In genomic region chr3:43192028-43192427, GRCh38 we compare ENCODE assay signal across 15 cellular contexts.
DNase-seq lines count a peak whose midpoint lies in the region; ATAC-seq, FAIRE-seq and TF ChIP-seq lines count a peak whose summit lies in the region.
"Had no signal": no experiment of that assay in that cellular context is flagged by ENCODE, and none has a peak within 500 bp of the region (broad histone marks: within the 10 kb centered on the region; RNA-seq: fewer than 3 reads in every experiment).

No MANE protein-coding gene starts in this region.

- no peaks in the 10 kb centered on the region for H3K79me2 ChIP-seq in endothelial cell of umbilical vein (ENCODE audit: control insufficient read depth, insufficient read depth, low read length)

- peak overlapping the region; percentile 75 for H2AFZ ChIP-seq in endothelial cell of umbilical vein (ENCODE audit: low read depth, low read length)

- no peaks in the 10 kb centered on the region for H3K36me3 Mint-ChIP-seq in CD4-positive, CD25-positive, alpha-beta regulatory T cell
- H3K36me3 Mint-ChIP-seq in CD8-positive, alpha-beta memory T cell, result peaks cover 0 to 38% (median 0%) of the 10 kb centered on the region in 3 donors
- peaks cover 9% of the 10 kb centered on the region for H3K36me3 Mint-ChIP-seq in activated CD8-positive, alpha-beta T cell treated with anti-CD3 and anti-CD28 coated beads, Interleukin-2, amount 10 ng/mL, durations not matched to agents 7 days and 5 days (ENCODE audit: low read depth)
- no peaks in the 10 kb centered on the region for H3K36me3 Mint-ChIP-seq in effector memory CD8-positive, alpha-beta T cell (ENCODE audit: insufficient read depth)

- no peaks in the 10 kb centered on the region for H4K20me1 ChIP-seq in endothelial cell of umbilical vein (replicated peaks; ENCODE audit: control insufficient read depth, extremely low read depth, insufficient read depth, low read length)

- TSS peak; percentile 18 for BruUV-seq in endothelial cell of umbilical vein (replicated peaks; lab: Mats Ljungman, UMichigan)

- H3K27ac Mint-ChIP-seq in CD4-positive, CD25-positive, alpha-beta regulatory T cell, result peak overlapping the region in 2 of 3 donors; percentile 87 to 93
- peak overlapping the region in 7 of 8 donors; percentile 39 to 92 (median 82) for H3K27ac Mint-ChIP-seq in CD8-positive, alpha-beta memory T cell
- peak overlapping the region; percentile 25 for H3K27ac Mint-ChIP-seq in activated CD8-positive, alpha-beta T cell treated with anti-CD3 and anti-CD28 coated beads, Interleukin-2, amount 10 ng/mL, durations not matched to agents 7 days and 5 days
- H3K27ac Mint-ChIP-seq in effector memory CD8-positive, alpha-beta T cell, result peak overlapping the region in 1 of 2 donors; percentile 94
- H3K27ac Mint-ChIP-seq: B cell had no signal

- H3K4me3 Mint-ChIP-seq in CD4-positive, CD25-positive, alpha-beta regulatory T cell, result peak overlapping the region in 3 of 4 donors; percentile 10 to 41 (median 17)
- peak overlapping the region in 1 of 7 donors; percentile 5 for H3K4me3 Mint-ChIP-seq in CD8-positive, alpha-beta memory T cell
- H3K4me3 Mint-ChIP-seq in activated CD8-positive, alpha-beta T cell treated with anti-CD3 and anti-CD28 coated beads, Interleukin-2, amount 10 ng/mL, durations not matched to agents 7 days and 5 days, result no peak overlapping the region
- no peak overlapping the region for H3K4me3 Mint-ChIP-seq in effector memory CD8-positive, alpha-beta T cell
- H3K4me3 Mint-ChIP-seq: B cell had no signal

- TF ChIP-seq CTCF in endothelial cell of umbilical vein (IDR thresholded peaks at IDR 0.05; ENCODE audit: extremely low read depth in 1 of 2, insufficient read depth in 1 of 2, low read depth in 1 of 2, low read length in 2 of 2), result no peak

- no peak overlapping the region for H3K4me3 ChIP-seq in CD4-positive, CD25-positive, alpha-beta regulatory T cell (ENCODE audit: low read depth, low read length)
- H3K4me3 ChIP-seq in CD8-positive, alpha-beta memory T cell (ENCODE audit: low read length), result no peak overlapping the region
- H3K4me3 ChIP-seq in endothelial cell of umbilical vein (replicated peaks in 1 of 3; ENCODE audit: insufficient read depth in 1 of 3, low read depth in 1 of 3, low read length in 3 of 3), result no peak overlapping the region
- H3K4me3 ChIP-seq: SK-N-MC had no signal

- no peaks in the 10 kb centered on the region for H3K27me3 ChIP-seq in CD4-positive, CD25-positive, alpha-beta regulatory T cell (ENCODE audit: control insufficient read depth, insufficient read depth, low read length)
- no peaks in the 10 kb centered on the region for H3K27me3 ChIP-seq in CD8-positive, alpha-beta memory T cell (ENCODE audit: insufficient read depth, low read length, poor library complexity, severe bottlenecking)
- H3K27me3 ChIP-seq in endothelial cell of umbilical vein (ENCODE audit: control insufficient read depth in 2 of 2, insufficient read depth in 2 of 2, low read length in 2 of 2), result no peaks in the 10 kb centered on the region

- H3K27me3 Mint-ChIP-seq in CD4-positive, CD25-positive, alpha-beta regulatory T cell, result peaks cover 12% of the 10 kb centered on the region
- peaks cover 1 to 3% of the 10 kb centered on the region in 2 donors for H3K27me3 Mint-ChIP-seq in CD8-positive, alpha-beta memory T cell
- H3K27me3 Mint-ChIP-seq in activated CD8-positive, alpha-beta T cell treated with anti-CD3 and anti-CD28 coated beads, Interleukin-2, amount 10 ng/mL, durations not matched to agents 7 days and 5 days (ENCODE audit: low read depth), result peaks cover 3% of the 10 kb centered on the region
- H3K27me3 Mint-ChIP-seq in effector memory CD8-positive, alpha-beta T cell, result no peaks in the 10 kb centered on the region

- no peak for ATAC-seq in CD4-positive, CD25-positive, alpha-beta regulatory T cell (ENCODE audit: low read depth in 2 of 2)
- no peak for ATAC-seq in activated CD8-positive, alpha-beta T cell treated with anti-CD3 and anti-CD28 coated beads, Interleukin-2, amount 10 ng/mL, durations not matched to agents 7 days and 5 days
- ATAC-seq in effector memory CD8-positive, alpha-beta T cell (replicated peaks), result no peak
- ATAC-seq in HG03439 (IDR thresholded peaks at IDR 0.05; ENCODE audit: unreplicated experiment), result no peak

- CTCF ChIA-PET in CD8-positive, alpha-beta memory T cell (lab: Charles Lee), result no interaction called here
- CTCF ChIA-PET in activated CD8-positive, alpha-beta T cell treated with anti-CD3 and anti-CD28 coated beads, Interleukin-2, amount 10 ng/mL, durations not matched to agents 7 days and 5 days (lab: Charles Lee), result interaction anchor here (2.0 kb wide), 1 partner anchor 8 kb away, joined by 5 read pairs; no protein-coding TSS in a partner anchor
- CTCF ChIA-PET in endothelial cell of umbilical vein (lab: Charles Lee), result interaction anchor here (1.0 to 2.1 kb wide), 5 partner anchors 12 to 311 kb away, joined by 3 to 9 read pairs (median 5); no protein-coding TSS in a partner anchor

- intact Hi-C loops in endothelial cell of umbilical vein (cut with micrococcal nuclease), result loop anchor here (1.0 to 2.0 kb wide), 2 partner anchors 30 to 55 kb away; no protein-coding TSS in a partner anchor

- H3K4me1 ChIP-seq in CD4-positive, CD25-positive, alpha-beta regulatory T cell (ENCODE audit: control insufficient read depth, insufficient read depth, low read length, poor library complexity, severe bottlenecking), result peaks cover 36% of the 10 kb centered on the region
- H3K4me1 ChIP-seq in CD8-positive, alpha-beta memory T cell (ENCODE audit: insufficient read depth, low read length), result peaks cover 56% of the 10 kb centered on the region
- peaks cover 55% of the 10 kb centered on the region for H3K4me1 ChIP-seq in endothelial cell of umbilical vein (ENCODE audit: control insufficient read depth, extremely low read depth, insufficient read depth, low read length)

- peaks cover 23 to 59% (median 34%) of the 10 kb centered on the region in 4 donors for H3K4me1 Mint-ChIP-seq in CD4-positive, CD25-positive, alpha-beta regulatory T cell
- H3K4me1 Mint-ChIP-seq in CD8-positive, alpha-beta memory T cell, result peaks cover 41 to 52% (median 52%) of the 10 kb centered on the region in 3 donors
- H3K4me1 Mint-ChIP-seq in activated CD8-positive, alpha-beta T cell treated with anti-CD3 and anti-CD28 coated beads, Interleukin-2, amount 10 ng/mL, durations not matched to agents 7 days and 5 days (ENCODE audit: low read depth), result peaks cover 45% of the 10 kb centered on the region
- peaks cover 23 to 30% of the 10 kb centered on the region in 2 donors for H3K4me1 Mint-ChIP-seq in effector memory CD8-positive, alpha-beta T cell (ENCODE audit: low read depth in 2 of 2)
- H3K4me1 Mint-ChIP-seq: B cell had no signal

- DNase-seq in CD4-positive, CD25-positive, alpha-beta regulatory T cell, result no peak
- DNase-seq in CD8-positive, alpha-beta memory T cell, result no peak
- DNase-seq in activated CD8-positive, alpha-beta T cell treated with anti-CD3 and anti-CD28 coated beads, Interleukin-2, amount 10 ng/mL, durations not matched to agents 7 days and 5 days, result no peak
- DNase-seq in endothelial cell of umbilical vein (ENCODE audit: low read depth, low spot score), result no peak
- no peak for DNase-seq in effector memory CD8-positive, alpha-beta T cell
- DNase-seq in NCI-H1417 (lab: John Stamatoyannopoulos, UW), result no peak
- DNase-seq: Kasumi-1; NCI-H1417 treated with DMSO at 0.1 percent for 48 hours; NCI-H2107; NCI-H345; NCI-H69; NK-92 treated with Interleukin-12 subunit alpha and Interleukin-12 subunit beta, amount 100 ng/mL, for 24 hours had no signal

- dilution Hi-C loops in endothelial cell of umbilical vein (cut with MboI; ENCODE audit: extremely low pct_ligation_motif_present, low sequenced_read_pairs), result loop anchor here (25.0 kb wide), 1 partner anchor 195 kb away; no protein-coding TSS in a partner anchor

- no peaks in the 10 kb centered on the region for H3K9me3 ChIP-seq in CD4-positive, CD25-positive, alpha-beta regulatory T cell (ENCODE audit: control insufficient read depth in 2 of 2, low read length in 2 of 2)
- H3K9me3 ChIP-seq in CD8-positive, alpha-beta memory T cell (ENCODE audit: low read length), result no peaks in the 10 kb centered on the region
- H3K9me3 ChIP-seq in endothelial cell of umbilical vein (replicated peaks; ENCODE audit: control insufficient read depth, insufficient read depth, low read length), result no peaks in the 10 kb centered on the region

- no peak for FAIRE-seq in endothelial cell of umbilical vein (lab: Jason Lieb, UNC)

- TF ChIP-seq POLR2A in endothelial cell of umbilical vein (IDR thresholded peaks at IDR 0.05; ENCODE audit: low read depth, low read length), result no peak

- H3K9ac ChIP-seq in endothelial cell of umbilical vein (replicated peaks; ENCODE audit: extremely low read depth, insufficient read depth, low read length), result peak overlapping the region; percentile 58

- H3K36me3 ChIP-seq in CD4-positive, CD25-positive, alpha-beta regulatory T cell (ENCODE audit: control insufficient read depth, insufficient read depth, low read length), result no peaks in the 10 kb centered on the region
- H3K36me3 ChIP-seq in CD8-positive, alpha-beta memory T cell (ENCODE audit: insufficient read depth, low read length), result no peaks in the 10 kb centered on the region
- no peaks in the 10 kb centered on the region for H3K36me3 ChIP-seq in endothelial cell of umbilical vein (ENCODE audit: control insufficient read depth in 2 of 2, extremely low read depth in 1 of 2, insufficient read depth in 2 of 2, low read length in 2 of 2)

- H3K9me3 Mint-ChIP-seq in CD4-positive, CD25-positive, alpha-beta regulatory T cell, result peaks cover 0 to 15% (median 0%) of the 10 kb centered on the region in 7 donors
- H3K9me3 Mint-ChIP-seq in CD8-positive, alpha-beta memory T cell, result peaks cover 0 to 17% (median 12%) of the 10 kb centered on the region in 5 donors
- peaks cover 4% of the 10 kb centered on the region for H3K9me3 Mint-ChIP-seq in activated CD8-positive, alpha-beta T cell treated with anti-CD3 and anti-CD28 coated beads, Interleukin-2, amount 10 ng/mL, durations not matched to agents 7 days and 5 days (ENCODE audit: insufficient read depth)
- no peaks in the 10 kb centered on the region for H3K9me3 Mint-ChIP-seq in effector memory CD8-positive, alpha-beta T cell

- H3K9me1 ChIP-seq in endothelial cell of umbilical vein (replicated peaks; ENCODE audit: control insufficient read depth, extremely low read depth, insufficient read depth, low read length), result no peaks in the 10 kb centered on the region

- POLR2A ChIA-PET in CD8-positive, alpha-beta memory T cell (lab: Charles Lee), result no interaction called here
- POLR2A ChIA-PET in activated CD8-positive, alpha-beta T cell treated with anti-CD3 and anti-CD28 coated beads, Interleukin-2, amount 10 ng/mL, durations not matched to agents 7 days and 5 days (lab: Charles Lee), result no interaction called here
- POLR2A ChIA-PET in endothelial cell of umbilical vein (lab: Charles Lee), result no interaction called here

- peak overlapping the region; percentile 58 for H3K4me2 ChIP-seq in endothelial cell of umbilical vein (ENCODE audit: insufficient read depth, low read length)

- no peak overlapping the region for H3K27ac ChIP-seq in CD4-positive, CD25-positive, alpha-beta regulatory T cell (ENCODE audit: insufficient read depth, low read length, poor library complexity, severe bottlenecking)
- H3K27ac ChIP-seq in CD8-positive, alpha-beta memory T cell (ENCODE audit: low read depth, low read length), result no peak overlapping the region
- H3K27ac ChIP-seq in endothelial cell of umbilical vein (ENCODE audit: insufficient read depth, low read depth, low read length), result peak overlapping the region; percentile 90
- H3K27ac ChIP-seq: SK-N-MC had no signal

Comparison
In these comparisons a context has a peak if more than half of its experiments do, and no peak if none do; other contexts are left out.
1. H3K4me3 Mint-ChIP-seq: peak in CD4-positive, CD25-positive, alpha-beta regulatory T cell (3 of 4); none in activated CD8-positive, alpha-beta T cell treated with anti-CD3 and anti-CD28 coated beads, Interleukin-2, amount 10 ng/mL, durations not matched to agents 7 days and 5 days (single experiment) and effector memory CD8-positive, alpha-beta T cell (0 of 2).